1 cellular context compared by ENCODE assay signal in genomic region chr14:67943947-67944346, GRCh38.
TF ChIP-seq lines count a peak whose summit lies in the region.

No MANE protein-coding gene starts in this region.

TF ChIP-seq in H1, 55 proteins besides CTCF, POLR2A, EP300 and RAD21 (continued from another document):
- TF ChIP-seq RNF2 (IDR thresholded peaks at IDR 0.05; ENCODE audit: borderline replicate concordance, low read depth, low read length, missing control alignments, poor library complexity, severe bottlenecking): no peak
- no peak for TF ChIP-seq KDM1A (IDR thresholded peaks at IDR 0.05; ENCODE audit: borderline replicate concordance, low read length)
- TF ChIP-seq SP2 (IDR thresholded peaks at IDR 0.05; ENCODE audit: low read length): no peak
